16 cellular contexts compared by ENCODE assay signal in the genomic region with DNA sequence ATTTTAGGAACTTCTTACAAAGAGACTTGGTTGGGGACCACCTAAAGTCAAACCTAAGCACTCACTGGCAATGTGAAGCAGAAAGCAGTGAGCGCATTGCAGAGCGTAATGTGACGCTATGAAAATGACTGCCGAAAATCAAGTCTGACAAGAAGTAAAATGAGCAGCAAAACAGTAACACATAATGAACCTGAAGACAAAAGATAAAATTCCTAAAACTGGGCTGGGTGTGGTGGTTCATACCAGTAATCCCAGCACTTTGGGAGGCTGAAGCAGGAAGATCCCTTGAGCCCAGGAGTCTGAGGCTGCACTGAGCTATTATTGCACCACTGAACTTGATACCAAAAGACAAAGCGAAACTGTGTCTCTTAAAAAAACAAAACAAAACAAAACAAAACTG. TPM values are rescaled to one million over a fixed set of nuclear protein-coding genes. Genes with fewer than 3 reads are reported as not detected.
A peak's percentile ranks its signal among the peaks of the same experiment; 100 is the strongest.
DNase-seq lines count a peak whose midpoint lies in the region; ATAC-seq and TF ChIP-seq lines count a peak whose summit lies in the region.
"Had no signal": no experiment of that assay in that cellular context is flagged by ENCODE, and none has a peak within 500 bp of the region (broad histone marks: within the 10 kb centered on the region; RNA-seq: fewer than 3 reads in every experiment).

No MANE protein-coding gene starts in this region.

- H3K9me3 Mint-ChIP-seq in CD14-positive monocyte = peaks cover 0 to 2% (median 0%) of the 10 kb centered on the region in 7 donors
- no peaks in the 10 kb centered on the region for H3K9me3 Mint-ChIP-seq in endothelial cell (ENCODE audit: unreplicated experiment)
- H3K9me3 Mint-ChIP-seq: IgD-negative memory B cell; natural killer cell treated with Interleukin-12 subunit alpha and Interleukin-12 subunit beta and Interleukin-15 and Interleukin-18, amount 100 ng/mL, for 72 hours had no signal

- H3K4me3 ChIP-seq in Loucy (ENCODE audit: low read length, poor library complexity, severe bottlenecking) (peak overlapping the region; percentile 13), parathyroid adenoma (ENCODE audit: low read depth, low read length) (no peak overlapping the region), brain microvascular endothelial cell (ENCODE audit: low read depth, low read length) (no peak overlapping the region)
- H3K4me3 ChIP-seq: cardiac muscle cell had no signal

- no peak for ATAC-seq in T-helper 17 cell
- ATAC-seq: natural killer cell treated with Interleukin-12 subunit alpha and Interleukin-12 subunit beta and Interleukin-15 and Interleukin-18, amount 100 ng/mL, for 72 hours had no signal

- H3K4me3 Mint-ChIP-seq in CD14-positive monocyte (no peak overlapping the region), endothelial cell (ENCODE audit: unreplicated experiment) (no peak overlapping the region), T-helper 17 cell (no peak overlapping the region)
- H3K4me3 Mint-ChIP-seq: natural killer cell treated with Interleukin-12 subunit alpha and Interleukin-12 subunit beta and Interleukin-15 and Interleukin-18, amount 100 ng/mL, for 72 hours had no signal

- intact Hi-C loops in CD14-positive monocyte (cut with micrococcal nuclease) = no loop called here

- H3K9me3 ChIP-seq in Loucy (ENCODE audit: insufficient read depth, low read depth, low read length) (no peaks in the 10 kb centered on the region), parathyroid adenoma (ENCODE audit: control insufficient read depth, low read length) (no peaks in the 10 kb centered on the region), T-helper 17 cell (ENCODE audit: control insufficient read depth, low read length, poor library complexity, severe bottlenecking) (no peaks in the 10 kb centered on the region)

- peak overlapping the region; percentile 55 for H3K4me2 ChIP-seq in Loucy (ENCODE audit: low read depth, low read length, poor library complexity, severe bottlenecking)
- peak overlapping the region; percentile 6 for H3K4me2 ChIP-seq in parathyroid adenoma (ENCODE audit: low read length)

- H3K27ac Mint-ChIP-seq in CD14-positive monocyte (peak overlapping the region in 4 of 7 donors; percentile 0 to 78 (median 74)), endothelial cell (ENCODE audit: unreplicated experiment) (peak overlapping the region; percentile 74), T-helper 17 cell (no peak overlapping the region)
- H3K27ac Mint-ChIP-seq: natural killer cell treated with Interleukin-12 subunit alpha and Interleukin-12 subunit beta and Interleukin-15 and Interleukin-18, amount 100 ng/mL, for 72 hours had no signal

- H3K27me3 Mint-ChIP-seq in CD14-positive monocyte (ENCODE audit: low read depth in 3 of 3) (no peaks in the 10 kb centered on the region), endothelial cell (ENCODE audit: unreplicated experiment) (peaks cover 2% of the 10 kb centered on the region), T-helper 17 cell (no peaks in the 10 kb centered on the region)
- H3K27me3 Mint-ChIP-seq: IgD-negative memory B cell; natural killer cell treated with Interleukin-12 subunit alpha and Interleukin-12 subunit beta and Interleukin-15 and Interleukin-18, amount 100 ng/mL, for 72 hours had no signal

- TF ChIP-seq CTCF in CD14-positive monocyte (IDR thresholded peaks at IDR 0.05) = no peak
- TF ChIP-seq CTCF in Loucy (conservative IDR thresholded peaks at IDR 0.05; ENCODE audit: low read length) = no peak
- no peak for TF ChIP-seq CTCF in endothelial cell (IDR thresholded peaks at IDR 0.05; ENCODE audit: unreplicated experiment)
- TF ChIP-seq CTCF in parathyroid adenoma (IDR thresholded peaks at IDR 0.05) = no peak
- no peak for TF ChIP-seq CTCF in brain microvascular endothelial cell (IDR thresholded peaks at IDR 0.05; ENCODE audit: low read depth, low read length, missing control alignments)

- peaks cover 11% of the 10 kb centered on the region; the same call in 1 of the 2 replicates for H3K36me3 ChIP-seq in Loucy (ENCODE audit: insufficient read depth, low read length)
- no peaks in the 10 kb centered on the region for H3K36me3 ChIP-seq in parathyroid adenoma (ENCODE audit: control insufficient read depth, insufficient read depth, low read length)
- H3K36me3 ChIP-seq in brain microvascular endothelial cell (replicated peaks) = peaks cover 12% of the 10 kb centered on the region
- H3K36me3 ChIP-seq: cardiac muscle cell had no signal

- no peak overlapping the region for H3K9ac ChIP-seq in Loucy (ENCODE audit: low read depth, low read length, poor library complexity, severe bottlenecking)
- no peak overlapping the region for H3K9ac ChIP-seq in parathyroid adenoma

- H3K4me1 Mint-ChIP-seq in CD14-positive monocyte = peaks cover 60% of the 10 kb centered on the region
- H3K4me1 Mint-ChIP-seq in endothelial cell (ENCODE audit: unreplicated experiment) = peaks cover 39% of the 10 kb centered on the region
- H3K4me1 Mint-ChIP-seq in T-helper 17 cell = peaks cover 12% of the 10 kb centered on the region

- H3K9me2 ChIP-seq in Loucy (replicated peaks; ENCODE audit: low read depth, low read length) = no peaks in the 10 kb centered on the region

- H3K4me1 ChIP-seq in Loucy (ENCODE audit: insufficient read depth, low read length, poor library complexity, severe bottlenecking) (peaks cover 33% of the 10 kb centered on the region), parathyroid adenoma (peaks cover 9% of the 10 kb centered on the region)

- H3K27me3 ChIP-seq in Loucy (ENCODE audit: insufficient read depth, low read length, poor library complexity, severe bottlenecking) (no peaks in the 10 kb centered on the region), parathyroid adenoma (ENCODE audit: control insufficient read depth, insufficient read depth, low read length) (no peaks in the 10 kb centered on the region), brain microvascular endothelial cell (replicated peaks) (no peaks in the 10 kb centered on the region)
- H3K27me3 ChIP-seq: cardiac muscle cell had no signal

- H3K79me2 ChIP-seq in Loucy (ENCODE audit: insufficient read depth, low read length) (peaks cover 98% of the 10 kb centered on the region), parathyroid adenoma (peaks cover 65% of the 10 kb centered on the region)

- H3F3A ChIP-seq in Loucy (ENCODE audit: low read depth) = peaks cover 3% of the 10 kb centered on the region; the same call in 1 of the 2 replicates

- H3K27ac ChIP-seq in parathyroid adenoma (peak overlapping the region; percentile 33), brain microvascular endothelial cell (no peak overlapping the region)
- H3K27ac ChIP-seq: cardiac muscle cell, epithelial cell of prostate had no signal

- no peak overlapping the region for H2AFZ ChIP-seq in Loucy (ENCODE audit: low read length)
- H2AFZ ChIP-seq in parathyroid adenoma = no peak overlapping the region

- H4K20me1 ChIP-seq in Loucy (ENCODE audit: insufficient read depth, low read length, poor library complexity, severe bottlenecking) = peaks cover 32% of the 10 kb centered on the region

- in situ Hi-C loops in brain microvascular endothelial cell (cut with HindIII; ENCODE audit: low pct_ligation_motif_present, low sequenced_read_pairs) = no loop called here

- DNase-seq in CD14-positive monocyte (ENCODE audit: low spot score) = no peak
- no peak for DNase-seq in endothelial cell (ENCODE audit: low spot score)
- no peak for DNase-seq in NAMALWA (ENCODE audit: low spot score)
- DNase-seq in T-helper 17 cell = no peak
- no peak for DNase-seq in mesenteric fat pad (ENCODE audit: low spot score)
- no peak for DNase-seq in brain microvascular endothelial cell
- DNase-seq: activated CD4-positive, alpha-beta T cell treated with anti-CD3 and anti-CD28 coated beads, Interleukin-2, amount 50 U/mL, for 4 hours; kidney glomerular epithelial cell; NCI-H1694; NCI-H446 had no signal

- peaks cover 31 to 37% of the 10 kb centered on the region in 2 donors for H3K36me3 Mint-ChIP-seq in CD14-positive monocyte
- peaks cover 13% of the 10 kb centered on the region for H3K36me3 Mint-ChIP-seq in endothelial cell (ENCODE audit: low read depth, unreplicated experiment)
- peaks cover 2% of the 10 kb centered on the region for H3K36me3 Mint-ChIP-seq in T-helper 17 cell (ENCODE audit: low read depth)
- H3K36me3 Mint-ChIP-seq: natural killer cell treated with Interleukin-12 subunit alpha and Interleukin-12 subunit beta and Interleukin-15 and Interleukin-18, amount 100 ng/mL, for 72 hours had no signal

RNA-seq across cellular contexts. Expression of a gene that starts 16.5 kb away (rescaled TPM):
- 100 to 1,000 TPM; 229 to 285 TPM for polyA plus RNA-seq in CD14-positive monocyte
- 380 TPM for total RNA-seq in endothelial cell (ENCODE audit: unreplicated experiment)
- 10 to 100 TPM; 13.3 to 61.1 TPM for total RNA-seq in T-helper 17 cell
- total RNA-seq in mesenteric fat pad = 241 TPM
